Comparison of ENCODE assay signal across 17 cellular contexts in genomic region chr2:184113691-184114403, GRCh38.
DNase-seq lines count a peak whose midpoint lies in the region; ATAC-seq, FAIRE-seq and TF ChIP-seq lines count a peak whose summit lies in the region.
"Had no signal": no experiment of that assay in that cellular context is flagged by ENCODE, and none has a peak within 500 bp of the region (broad histone marks: within the 10 kb centered on the region; RNA-seq: fewer than 3 reads in every experiment).

No MANE protein-coding gene starts in this region.

- H3K4me3 Mint-ChIP-seq in type B pancreatic cell: no peak overlapping the region
- H3K4me3 Mint-ChIP-seq: activated T-cell treated with anti-CD3 and anti-CD28 coated beads, Interleukin-2, amount 50 U/mL, for 24 hours; CD8-positive, alpha-beta memory T cell had no signal

- FAIRE-seq in endothelial cell of umbilical vein (lab: Jason Lieb, UNC): no peak

- ATAC-seq in GM18505 (IDR thresholded peaks at IDR 0.05; ENCODE audit: unreplicated experiment) (peak; percentile 65), GM21786 (IDR thresholded peaks at IDR 0.05; ENCODE audit: unreplicated experiment) (peak; percentile 44), HG03457 (IDR thresholded peaks at IDR 0.05; ENCODE audit: unreplicated experiment) (peak; percentile 47)
- ATAC-seq: mucosa of descending colon, sciatic nerve had no signal

- dilution Hi-C loops in endothelial cell of umbilical vein (cut with MboI; ENCODE audit: extremely low pct_ligation_motif_present, low sequenced_read_pairs): no loop called here

- BruUV-seq in endothelial cell of umbilical vein (replicated peaks; lab: Mats Ljungman, UMichigan): no TSS peak

- no peaks in the 10 kb centered on the region for H3K9me3 Mint-ChIP-seq in type B pancreatic cell

- no peak overlapping the region for H3K4me2 ChIP-seq in endothelial cell of umbilical vein (ENCODE audit: insufficient read depth, low read length)

- CTCF ChIA-PET in endothelial cell of umbilical vein (lab: Charles Lee): no interaction called here

- no peak overlapping the region for H3K4me3 ChIP-seq in endothelial cell of umbilical vein (replicated peaks in 1 of 3; ENCODE audit: insufficient read depth in 1 of 3, low read depth in 1 of 3, low read length in 3 of 3)
- H3K4me3 ChIP-seq: cardiac muscle cell, mucosa of descending colon had no signal

- H3K4me1 ChIP-seq in endothelial cell of umbilical vein (ENCODE audit: control insufficient read depth, extremely low read depth, insufficient read depth, low read length): no peaks in the 10 kb centered on the region

- no peaks in the 10 kb centered on the region for H3K9me3 ChIP-seq in endothelial cell of umbilical vein (replicated peaks; ENCODE audit: control insufficient read depth, insufficient read depth, low read length)
- H3K9me3 ChIP-seq: mucosa of descending colon had no signal

- no peak overlapping the region for H2AFZ ChIP-seq in endothelial cell of umbilical vein (ENCODE audit: low read depth, low read length)

- no peak overlapping the region for H3K27ac ChIP-seq in endothelial cell of umbilical vein (ENCODE audit: insufficient read depth, low read depth, low read length)
- H3K27ac ChIP-seq: cardiac muscle cell had no signal

- H4K20me1 ChIP-seq in endothelial cell of umbilical vein (replicated peaks; ENCODE audit: control insufficient read depth, extremely low read depth, insufficient read depth, low read length): no peaks in the 10 kb centered on the region

- intact Hi-C loops in endothelial cell of umbilical vein (cut with micrococcal nuclease): no loop called here

- no peaks in the 10 kb centered on the region for H3K36me3 Mint-ChIP-seq in type B pancreatic cell
- H3K36me3 Mint-ChIP-seq: activated naive CD4-positive, alpha-beta T cell treated with anti-CD3 and anti-CD28 coated beads, Interleukin-2, amount 50 U/mL, for 72 hours; CD8-positive, alpha-beta memory T cell had no signal

- H3K9me1 ChIP-seq in endothelial cell of umbilical vein (replicated peaks; ENCODE audit: control insufficient read depth, extremely low read depth, insufficient read depth, low read length): no peaks in the 10 kb centered on the region

- no peaks in the 10 kb centered on the region for H3K27me3 Mint-ChIP-seq in type B pancreatic cell
- H3K27me3 Mint-ChIP-seq: activated T-cell treated with anti-CD3 and anti-CD28 coated beads, Interleukin-2, amount 50 U/mL, for 24 hours; CD8-positive, alpha-beta memory T cell had no signal

- TF ChIP-seq POLR2A in GM18505 (IDR thresholded peaks at IDR 0.05; ENCODE audit: borderline replicate concordance, extremely low read depth, insufficient read depth, insufficient read length) (no peak), endothelial cell of umbilical vein (IDR thresholded peaks at IDR 0.05; ENCODE audit: low read depth, low read length) (no peak)

- H3K27ac Mint-ChIP-seq in type B pancreatic cell: no peak overlapping the region
- H3K27ac Mint-ChIP-seq: activated naive CD4-positive, alpha-beta T cell treated with anti-CD3 and anti-CD28 coated beads, Interleukin-2, amount 50 U/mL, for 72 hours; activated T-cell treated with anti-CD3 and anti-CD28 coated beads, Interleukin-2, amount 50 U/mL, for 24 hours; CD8-positive, alpha-beta memory T cell had no signal

- DNase-seq in endothelial cell of umbilical vein (ENCODE audit: low read depth, low spot score): peak; percentile 40
- DNase-seq in type B pancreatic cell (ENCODE audit: extremely low spot score, unreplicated experiment): no peak
- no peak for DNase-seq in stimulated activated CD4-positive, alpha-beta T cell treated with anti-CD3 and anti-CD28 coated beads, Interleukin-2, amount 100 ng/mL, for 24 hours
- no peak for DNase-seq in H4 (ENCODE audit: low spot score)
- DNase-seq in AG08395 (ENCODE audit: low spot score): no peak
- DNase-seq: activated T-cell treated with anti-CD3 and anti-CD28 coated beads, Interleukin-2, amount 50 U/mL, for 24 hours; CD8-positive, alpha-beta memory T cell; mucosa of descending colon; NCI-H748 treated with DMSO at 0.1 percent for 48 hours; RPMI8226; stimulated activated CD4-positive, alpha-beta T cell treated with anti-CD3 and anti-CD28 coated beads, Interleukin-1b, Interleukin-23, amount 100 ng/mL, for 48 hours had no signal

- H3K79me2 ChIP-seq in endothelial cell of umbilical vein (ENCODE audit: control insufficient read depth, insufficient read depth, low read length): no peaks in the 10 kb centered on the region

- no peaks in the 10 kb centered on the region for H3K36me3 ChIP-seq in endothelial cell of umbilical vein (ENCODE audit: control insufficient read depth in 2 of 2, extremely low read depth in 1 of 2, insufficient read depth in 2 of 2, low read length in 2 of 2)
- H3K36me3 ChIP-seq: cardiac muscle cell had no signal

- no peaks in the 10 kb centered on the region for H3K4me1 Mint-ChIP-seq in type B pancreatic cell (ENCODE audit: unreplicated experiment)
- H3K4me1 Mint-ChIP-seq: CD8-positive, alpha-beta memory T cell had no signal

- POLR2A ChIA-PET in endothelial cell of umbilical vein (lab: Charles Lee): no interaction called here

- TF ChIP-seq CTCF in endothelial cell of umbilical vein (IDR thresholded peaks at IDR 0.05; ENCODE audit: extremely low read depth in 1 of 2, insufficient read depth in 1 of 2, low read depth in 1 of 2, low read length in 2 of 2) (no peak), type B pancreatic cell (conservative IDR thresholded peaks at IDR 0.05) (no peak)

- no peaks in the 10 kb centered on the region for H3K27me3 ChIP-seq in endothelial cell of umbilical vein (ENCODE audit: control insufficient read depth in 2 of 2, insufficient read depth in 2 of 2, low read length in 2 of 2)
- H3K27me3 ChIP-seq: cardiac muscle cell had no signal

- no peak overlapping the region for H3K9ac ChIP-seq in endothelial cell of umbilical vein (replicated peaks; ENCODE audit: extremely low read depth, insufficient read depth, low read length)

TF ChIP-seq in endothelial cell of umbilical vein, 7 proteins besides CTCF, POLR2A, EP300 and RAD21:
- no peak for TF ChIP-seq MAX (IDR thresholded peaks at IDR 0.05; ENCODE audit: insufficient read depth, insufficient read length)
- no peak for TF ChIP-seq GATA2 (IDR thresholded peaks at IDR 0.05; ENCODE audit: insufficient read depth, insufficient read length, low read depth, low read length)
- TF ChIP-seq MYC (IDR thresholded peaks at IDR 0.05; ENCODE audit: low read depth, low read length): no peak
- no peak for TF ChIP-seq FOS (IDR thresholded peaks at IDR 0.05; ENCODE audit: borderline replicate concordance, insufficient read depth, low read length)
- TF ChIP-seq JUN (IDR thresholded peaks at IDR 0.05; ENCODE audit: borderline replicate concordance, insufficient read depth, insufficient read length, low read depth): no peak
TF ChIP-seq in endothelial cell of umbilical vein: peak in this region for 0.
